ENCODE assay signal across 11 cellular contexts in the genomic region with DNA sequence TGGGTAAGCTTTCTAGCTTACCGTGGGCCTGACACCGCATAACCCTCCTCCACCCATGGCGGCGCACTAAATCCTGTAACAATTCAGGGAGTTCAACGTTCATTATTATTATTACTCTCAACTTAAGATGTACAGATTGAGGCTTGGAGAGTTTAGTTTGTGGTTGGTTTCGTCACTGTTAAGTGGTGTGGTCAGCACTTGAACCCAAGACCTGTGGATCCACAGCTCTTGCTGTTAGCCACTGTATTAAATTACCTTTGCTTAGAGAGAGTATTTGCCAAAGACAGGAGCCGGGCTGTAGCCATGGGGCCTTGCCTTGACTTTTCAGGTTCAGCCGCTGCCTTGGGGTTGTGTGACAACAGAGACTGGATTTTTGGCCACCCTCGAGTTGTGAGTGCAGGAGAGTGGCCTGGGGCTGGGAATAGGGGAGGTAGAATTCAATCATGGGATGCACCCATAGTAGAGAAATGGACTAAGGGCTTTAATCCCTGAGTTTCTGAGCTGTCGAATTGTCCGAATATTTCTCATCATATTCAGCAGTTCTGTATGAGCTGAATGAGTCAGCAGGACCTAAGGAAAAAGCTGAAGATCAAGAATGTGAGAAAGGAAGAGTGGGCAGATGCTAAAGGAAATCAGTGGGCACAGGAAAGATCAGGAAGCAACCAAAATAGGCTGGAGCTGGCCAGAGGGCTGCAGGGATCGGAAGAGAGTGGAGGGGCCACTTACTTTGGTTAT. TPM values are rescaled to one million over a fixed set of nuclear protein-coding genes. Genes with fewer than 3 reads are reported as not detected.
DNase-seq lines count a peak whose midpoint lies in the region; ATAC-seq and TF ChIP-seq lines count a peak whose summit lies in the region.
"Had no signal": no experiment of that assay in that cellular context is flagged by ENCODE, and none has a peak within 500 bp of the region (broad histone marks: within the 10 kb centered on the region; RNA-seq: fewer than 3 reads in every experiment).

No MANE protein-coding gene starts in this region.

- H3K4me3 ChIP-seq in HEK293 (ENCODE audit: low read depth, low read length) (no peak overlapping the region), astrocyte of the spinal cord (ENCODE audit: low read depth, low read length) (no peak overlapping the region), left lung (no peak overlapping the region)
- H3K4me3 ChIP-seq: Peyer's patch had no signal

- TF ChIP-seq CTCF in 22Rv1 (IDR thresholded peaks at IDR 0.05) (no peak), HEK293 (tag by site-specific recombination; IDR thresholded peaks at IDR 0.05) (no peak), astrocyte of the spinal cord (IDR thresholded peaks at IDR 0.05; ENCODE audit: low read depth, low read length) (no peak), left lung (IDR thresholded peaks at IDR 0.05) (no peak)

- intact Hi-C loops in left lung (cut with DNase I) = no loop called here

- DNase-seq in astrocyte of the spinal cord (ENCODE audit: low read depth, low spot score) (peak; percentile 87), left lung (no peak), NCI-H446 treated with DMSO at 0.1 percent for 48 hours (lab: John Stamatoyannopoulos, UW) (no peak), NCI-H2196 (lab: John Stamatoyannopoulos, UW; ENCODE audit: unreplicated experiment) (no peak)
- DNase-seq: CD8-positive, alpha-beta memory T cell; head of caudate nucleus; Peyer's patch had no signal

- CTCF ChIA-PET in HEK293 (lab: Yijun Ruan, JAX) = interaction anchor here (1.1 to 1.8 kb wide), 4 partner anchors 12 to 134 kb away, joined by 3 to 9 read pairs (median 6); no protein-coding TSS in a partner anchor

- peak; percentile 13 for ATAC-seq in left lung
- no peak for ATAC-seq in HG03565 (IDR thresholded peaks at IDR 0.05; ENCODE audit: unreplicated experiment)
- no peak for ATAC-seq in GM18861 (IDR thresholded peaks at IDR 0.05; ENCODE audit: unreplicated experiment)

- in situ Hi-C loops in astrocyte of the spinal cord (cut with HindIII; ENCODE audit: low sequenced_read_pairs) = no loop called here

- peaks cover 0 to 30% of the 10 kb centered on the region in 2 experiments; a peak in 1 of 3 replicates for H3K36me3 ChIP-seq in HEK293 (ENCODE audit: control insufficient read depth in 2 of 2, insufficient read depth in 1 of 2, low read length in 2 of 2)
- no peaks in the 10 kb centered on the region for H3K36me3 ChIP-seq in left lung
- H3K36me3 ChIP-seq: Peyer's patch had no signal

- H3K27ac ChIP-seq in 22Rv1 = peak overlapping the region; percentile 64; the same call in 1 of the 2 replicates
- H3K27ac ChIP-seq in HEK293 (ENCODE audit: extremely low read depth, low read depth, low read length) = peak overlapping the region; percentile 29; the same call in 1 of the 2 replicates
- peak overlapping the region; percentile 71 to 86 for H3K27ac ChIP-seq in left lung

- POLR2A ChIA-PET in HEK293 (lab: Yijun Ruan, JAX) = no interaction called here

- H3K9me3 ChIP-seq in HEK293 (ENCODE audit: control insufficient read depth, insufficient read depth, low read depth, low read length) (no peaks in the 10 kb centered on the region), left lung (no peaks in the 10 kb centered on the region)
- H3K9me3 ChIP-seq: Peyer's patch had no signal

- H3K4me1 ChIP-seq in HEK293 (ENCODE audit: control insufficient read depth, insufficient read depth, low read length) = peaks cover 5% of the 10 kb centered on the region; the same call in 1 of the 2 replicates
- peaks cover 41 to 91% of the 10 kb centered on the region in 2 donors for H3K4me1 ChIP-seq in left lung

- no peaks in the 10 kb centered on the region for H3K27me3 ChIP-seq in left lung
- H3K27me3 ChIP-seq: Peyer's patch had no signal

TF ChIP-seq in HEK293, 187 proteins besides CTCF, POLR2A, EP300 and RAD21:
- no peak for TF ChIP-seq ZNF239 (tag by site-specific recombination; IDR thresholded peaks at IDR 0.05)
- TF ChIP-seq ZNF600 (tag by site-specific recombination; IDR thresholded peaks at IDR 0.05) = no peak
- TF ChIP-seq, protein P1, sequence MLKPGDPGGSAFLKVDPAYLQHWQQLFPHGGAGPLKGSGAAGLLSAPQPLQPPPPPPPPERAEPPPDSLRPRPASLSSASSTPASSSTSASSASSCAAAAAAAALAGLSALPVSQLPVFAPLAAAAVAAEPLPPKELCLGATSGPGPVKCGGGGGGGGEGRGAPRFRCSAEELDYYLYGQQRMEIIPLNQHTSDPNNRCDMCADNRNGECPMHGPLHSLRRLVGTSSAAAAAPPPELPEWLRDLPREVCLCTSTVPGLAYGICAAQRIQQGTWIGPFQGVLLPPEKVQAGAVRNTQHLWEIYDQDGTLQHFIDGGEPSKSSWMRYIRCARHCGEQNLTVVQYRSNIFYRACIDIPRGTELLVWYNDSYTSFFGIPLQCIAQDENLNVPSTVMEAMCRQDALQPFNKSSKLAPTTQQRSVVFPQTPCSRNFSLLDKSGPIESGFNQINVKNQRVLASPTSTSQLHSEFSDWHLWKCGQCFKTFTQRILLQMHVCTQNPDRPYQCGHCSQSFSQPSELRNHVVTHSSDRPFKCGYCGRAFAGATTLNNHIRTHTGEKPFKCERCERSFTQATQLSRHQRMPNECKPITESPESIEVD (tag by site-specific recombination; IDR thresholded peaks at IDR 0.05) = peak; percentile 1; the same call in 1 of the 2 replicates
- TF ChIP-seq MYNN (tag by site-specific recombination; IDR thresholded peaks at IDR 0.05; ENCODE audit: borderline replicate concordance) = no peak
- TF ChIP-seq, protein P2, sequence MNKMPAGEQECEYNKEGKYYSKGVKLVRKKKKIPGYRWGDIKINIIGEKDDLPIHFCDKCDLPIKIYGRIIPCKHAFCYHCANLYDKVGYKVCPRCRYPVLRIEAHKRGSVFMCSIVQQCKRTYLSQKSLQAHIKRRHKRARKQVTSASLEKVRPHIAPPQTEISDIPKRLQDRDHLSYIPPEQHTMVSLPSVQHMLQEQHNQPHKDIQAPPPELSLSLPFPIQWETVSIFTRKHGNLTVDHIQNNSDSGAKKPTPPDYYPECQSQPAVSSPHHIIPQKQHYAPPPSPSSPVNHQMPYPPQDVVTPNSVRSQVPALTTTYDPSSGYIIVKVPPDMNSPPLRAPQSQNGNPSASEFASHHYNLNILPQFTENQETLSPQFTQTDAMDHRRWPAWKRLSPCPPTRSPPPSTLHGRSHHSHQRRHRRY (tag by site-specific recombination; IDR thresholded peaks at IDR 0.05) = no peak
- TF ChIP-seq ZNF629 (tag by site-specific recombination; IDR thresholded peaks at IDR 0.05) = peak; percentile 19; the same call in 1 of the 2 replicates
- TF ChIP-seq, protein P3, sequence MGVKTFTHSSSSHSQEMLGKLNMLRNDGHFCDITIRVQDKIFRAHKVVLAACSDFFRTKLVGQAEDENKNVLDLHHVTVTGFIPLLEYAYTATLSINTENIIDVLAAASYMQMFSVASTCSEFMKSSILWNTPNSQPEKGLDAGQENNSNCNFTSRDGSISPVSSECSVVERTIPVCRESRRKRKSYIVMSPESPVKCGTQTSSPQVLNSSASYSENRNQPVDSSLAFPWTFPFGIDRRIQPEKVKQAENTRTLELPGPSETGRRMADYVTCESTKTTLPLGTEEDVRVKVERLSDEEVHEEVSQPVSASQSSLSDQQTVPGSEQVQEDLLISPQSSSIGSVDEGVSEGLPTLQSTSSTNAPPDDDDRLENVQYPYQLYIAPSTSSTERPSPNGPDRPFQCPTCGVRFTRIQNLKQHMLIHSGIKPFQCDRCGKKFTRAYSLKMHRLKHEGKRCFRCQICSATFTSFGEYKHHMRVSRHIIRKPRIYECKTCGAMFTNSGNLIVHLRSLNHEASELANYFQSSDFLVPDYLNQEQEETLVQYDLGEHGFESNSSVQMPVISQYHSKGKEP (tag by site-specific recombination; IDR thresholded peaks at IDR 0.05) = no peak
- TF ChIP-seq SCRT1 (tag by site-specific recombination; IDR thresholded peaks at IDR 0.05; ENCODE audit: borderline replicate concordance) = 0 out of 2 replicates have a peak, but pooled peaks have one; percentile 46
- TF ChIP-seq SCRT2 (tag by site-specific recombination; IDR thresholded peaks at IDR 0.05) = 0 out of 2 replicates have a peak, but pooled peaks have one; percentile 20

RNA-seq across cellular contexts. Expression of a gene that starts 44.6 kb away (rescaled TPM):
- total RNA-seq in left lung = 10 to 100 TPM; 58.2 to 69.8 TPM

RNA-seq across cellular contexts. Expression of a gene that starts 50.1 kb away (rescaled TPM):
- 100 to 1,000 TPM in 1 of 2 donors, 10 to 100 TPM in 1; 68.0 to 104 TPM for total RNA-seq in left lung
